Comparison of ENCODE assay signal across 9 cellular contexts in the genomic region with DNA sequence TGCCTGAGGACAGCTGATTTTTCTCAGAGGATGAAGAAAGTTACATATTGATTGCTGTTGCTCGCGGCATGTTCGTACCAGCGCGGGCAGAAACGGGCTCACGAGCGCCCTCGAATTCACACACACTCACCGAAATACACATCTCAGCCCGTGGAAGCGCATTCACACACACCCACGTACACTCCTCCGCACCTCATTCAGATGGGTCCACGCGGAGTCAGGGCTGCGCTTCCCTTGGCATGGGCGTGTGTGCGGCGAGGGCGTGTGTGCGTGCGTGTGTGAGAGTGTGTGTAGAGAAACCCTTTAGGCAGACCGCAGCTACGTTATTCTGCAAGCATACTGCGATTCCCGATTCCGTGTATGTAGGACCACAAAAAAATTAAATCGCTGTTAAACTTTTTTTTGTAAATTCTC. TPM values are rescaled to one million over a fixed set of nuclear protein-coding genes. Genes with fewer than 3 reads are reported as not detected.
A peak's percentile ranks its signal among the peaks of the same experiment; 100 is the strongest.
DNase-seq lines count a peak whose midpoint lies in the region; ATAC-seq, FAIRE-seq and TF ChIP-seq lines count a peak whose summit lies in the region.
"Had no signal": no experiment of that assay in that cellular context is flagged by ENCODE, and none has a peak within 500 bp of the region (broad histone marks: within the 10 kb centered on the region; RNA-seq: fewer than 3 reads in every experiment).

No MANE protein-coding gene starts in this region.

- H3K27me3 ChIP-seq in esophagus squamous epithelium (peaks cover 0 to 81% (median 16%) of the 10 kb centered on the region in 4 donors), neuronal stem cell (ENCODE audit: control insufficient read depth in 3 of 3, insufficient read depth in 3 of 3, low read depth in 1 of 3, low read length in 3 of 3) (peaks cover 0 to 22% (median 0%) of the 10 kb centered on the region in 3 experiments)

- H3K27ac Mint-ChIP-seq in CD14-positive monocyte: peak overlapping the region in 1 of 7 donors; percentile 46

- peak overlapping the region; percentile 83 for H3K23ac ChIP-seq in neuronal stem cell (ENCODE audit: low read depth, low read length, poor library complexity)

- H3K9ac ChIP-seq in SK-N-MC (ENCODE audit: insufficient read length) (peak overlapping the region; percentile 33), neuronal stem cell (ENCODE audit: low read depth, low read length, poor library complexity) (peak overlapping the region; percentile 96)

- H3K36me3 ChIP-seq in SK-N-MC (ENCODE audit: insufficient read depth, low read length) (peaks cover 22% of the 10 kb centered on the region; the same call in 1 of the 2 replicates), esophagus squamous epithelium (no peaks in the 10 kb centered on the region), neuronal stem cell (replicated peaks in 1 of 2; ENCODE audit: control insufficient read depth in 2 of 2, insufficient read depth in 2 of 2, low read length in 2 of 2) (peaks cover 11 to 20% of the 10 kb centered on the region in 2 donors)

- no peak overlapping the region for H2AK5ac ChIP-seq in neuronal stem cell (ENCODE audit: low read depth, low read length)

- DNase-seq in CD14-positive monocyte (ENCODE audit: low spot score): peak; percentile 27
- no peak for DNase-seq in SK-N-MC (ENCODE audit: low read depth, low spot score)
- no peak for DNase-seq in esophagus squamous epithelium (lab: John Stamatoyannopoulos, UW)
- no peak for DNase-seq in neuronal stem cell (ENCODE audit: low spot score)
- no peak for DNase-seq in RKO (ENCODE audit: low spot score)
- DNase-seq in HCEC 1CT: no peak
- DNase-seq in H54 (ENCODE audit: insufficient read length, low spot score): no peak

- H3K4me1 Mint-ChIP-seq in CD14-positive monocyte: peaks cover 30% of the 10 kb centered on the region

- H3K27ac ChIP-seq in SK-N-MC (peak overlapping the region; percentile 12; the same call in 1 of the 2 replicates), esophagus squamous epithelium (no peak overlapping the region), neuronal stem cell (replicated peaks; ENCODE audit: low read length) (peak overlapping the region; percentile 29)

- TF ChIP-seq POLR2A in esophagus squamous epithelium (IDR thresholded peaks at IDR 0.05) (no peak), H54 (IDR thresholded peaks at IDR 0.05; ENCODE audit: low read depth, low read length) (no peak)

- H3K79me1 ChIP-seq in neuronal stem cell (ENCODE audit: low read depth, low read length): peaks cover 13% of the 10 kb centered on the region

- H3K4me3 ChIP-seq in SK-N-MC (peak overlapping the region; percentile 86), esophagus squamous epithelium (peak overlapping the region; percentile 20 to 70 (median 47)), neuronal stem cell (ENCODE audit: low read length in 2 of 2) (peak overlapping the region; percentile 56 to 94)

- no peak overlapping the region for H2BK12ac ChIP-seq in neuronal stem cell (ENCODE audit: low read length)

- H2BK5ac ChIP-seq in neuronal stem cell (ENCODE audit: low read length): peak overlapping the region; percentile 62

- peak overlapping the region; percentile 96 for H3K4me2 ChIP-seq in neuronal stem cell (ENCODE audit: insufficient read depth, low read length, poor library complexity, severe bottlenecking)

- no peak for TF ChIP-seq CTCF in CD14-positive monocyte (IDR thresholded peaks at IDR 0.05)
- no peak for TF ChIP-seq CTCF in esophagus squamous epithelium (IDR thresholded peaks at IDR 0.05)

- peak overlapping the region in 1 of 2 donors; percentile 91 for H3K4me3 Mint-ChIP-seq in CD14-positive monocyte

- no peak for FAIRE-seq in H54 (lab: Jason Lieb, UNC)

- no peak overlapping the region for H2BK15ac ChIP-seq in neuronal stem cell (ENCODE audit: low read length)

- H3K4me1 ChIP-seq in esophagus squamous epithelium (peaks cover 4 to 51% (median 22%) of the 10 kb centered on the region in 3 donors), neuronal stem cell (ENCODE audit: control insufficient read depth in 2 of 2, insufficient read depth in 1 of 2, low read depth in 1 of 2, low read length in 2 of 2) (peaks cover 0 to 8% of the 10 kb centered on the region in 2 donors)

- peaks cover 8 to 46% (median 34%) of the 10 kb centered on the region in 7 donors for H3K9me3 Mint-ChIP-seq in CD14-positive monocyte

- intact Hi-C loops in CD14-positive monocyte (cut with micrococcal nuclease): loop anchor here (5.0 to 10.0 kb wide), 2 partner anchors 1685 to 1688 kb away; no protein-coding TSS in a partner anchor
- intact Hi-C loops in esophagus squamous epithelium (cut with DNase I): no loop called here

- no peak overlapping the region for H4K91ac ChIP-seq in neuronal stem cell (ENCODE audit: low read depth, low read length, poor library complexity)

- ATAC-seq in GM21529 (IDR thresholded peaks at IDR 0.05; ENCODE audit: unreplicated experiment): no peak

- no peak overlapping the region for H2BK120ac ChIP-seq in neuronal stem cell (ENCODE audit: low read depth, low read length)

- WGBS in esophagus squamous epithelium, 2 donors: 0 to 1% methylated on average over 12 to 15 of the region's 29 CpGs
- WGBS in neuronal stem cell (ENCODE audit: extremely low coverage in 2 of 2, insufficient read length in 2 of 2, insufficient replicate concordance in 1 of 2), 2 donors: no CpG with 5 or more reads among the region's 29 CpGs

- no peak overlapping the region for H3K14ac ChIP-seq in neuronal stem cell (ENCODE audit: low read length)

- H3K36me3 Mint-ChIP-seq in CD14-positive monocyte: peaks cover 8 to 17% of the 10 kb centered on the region in 2 donors

- peaks cover 65 to 69% (median 66%) of the 10 kb centered on the region in 3 donors for H3K27me3 Mint-ChIP-seq in CD14-positive monocyte (ENCODE audit: low read depth in 3 of 3)

- H3K4ac ChIP-seq in neuronal stem cell (ENCODE audit: low read length): peak overlapping the region; percentile 76

- H3K18ac ChIP-seq in neuronal stem cell (ENCODE audit: low read length): peak overlapping the region; percentile 92

- H2AFZ ChIP-seq in neuronal stem cell (ENCODE audit: low read length): peak overlapping the region; percentile 82

- H4K8ac ChIP-seq in neuronal stem cell (ENCODE audit: low read depth, low read length): no peak overlapping the region

- H3K9me3 ChIP-seq in SK-N-MC (ENCODE audit: low read depth, low read length): no peaks in the 10 kb centered on the region
- peaks cover 0 to 15% (median 13%) of the 10 kb centered on the region in 3 donors for H3K9me3 ChIP-seq in esophagus squamous epithelium
- H3K9me3 ChIP-seq in neuronal stem cell (replicated peaks in 1 of 2; ENCODE audit: control insufficient read depth in 2 of 2, insufficient read depth in 1 of 2, low read depth in 1 of 2, low read length in 2 of 2): peaks cover 16 to 22% of the 10 kb centered on the region in 2 donors

RNA-seq across cellular contexts. Expression of a gene that starts 2.1 kb away (rescaled TPM):
- not detected for polyA plus RNA-seq in CD14-positive monocyte
- total RNA-seq in esophagus squamous epithelium: 1 to 10 TPM in 3 of 4 donors, under 1 TPM in 1; 0.83 to 3.8 (median 1.7) TPM
- polyA plus RNA-seq in neuronal stem cell (2013, experiment 1 of 2): 12.3 TPM
- 13.1 TPM for polyA plus RNA-seq in neuronal stem cell (2013, experiment 2 of 2)
- total RNA-seq: T-helper 1 cell treated with Interleukin-12 subunit alpha and Interleukin-12 subunit beta and Interleukin-4 antibody, amounts not matched to agents 30 ng/mL and 1 ng/mL, for 36 hours had no signal

Comparison
In these comparisons a context has a peak if more than half of its experiments do, and no peak if none do; other contexts are left out.
1. H3K27ac ChIP-seq: peak in SK-N-MC (single experiment) and neuronal stem cell (single experiment); none in esophagus squamous epithelium (0 of 4).
2. Peak in every context shown above with its lines, with median percentiles within 50 percentile points of each other: H3K4me3 ChIP-seq.